8 cellular contexts compared by ENCODE assay signal in the genomic region with DNA sequence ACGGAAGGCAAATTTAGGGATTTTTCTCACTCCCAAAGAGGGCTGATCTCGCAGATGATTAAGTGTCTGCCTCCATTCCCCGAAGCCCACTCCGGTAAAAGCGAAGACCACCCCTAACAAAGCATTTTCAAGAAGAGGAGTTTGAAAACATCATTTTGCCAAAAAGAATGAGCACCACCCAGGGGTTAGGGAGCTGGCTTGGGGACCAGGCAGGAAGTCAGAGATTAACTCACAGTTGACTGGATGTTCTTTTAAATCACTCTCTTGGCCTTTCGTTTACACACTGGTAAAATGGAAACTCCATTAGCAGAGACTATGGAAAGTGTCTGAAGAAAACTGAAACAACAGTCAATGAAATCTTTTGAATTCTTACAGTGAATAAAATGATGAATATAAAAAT.
"Had no signal": no experiment of that assay in that cellular context is flagged by ENCODE, and none has a peak within 500 bp of the region (broad histone marks: within the 10 kb centered on the region; RNA-seq: fewer than 3 reads in every experiment).

No MANE protein-coding gene starts in this region.

- H3K27ac ChIP-seq: epithelial cell of prostate, pancreas, stomach had no signal

- H3K27ac Mint-ChIP-seq: activated CD4-positive, alpha-beta T cell treated with anti-CD3 and anti-CD28 coated beads for 36 hours; activated CD8-positive, alpha-beta T cell treated with anti-CD3 and anti-CD28 coated beads, Interleukin-2, amount 10 ng/mL, durations not matched to agents 7 days and 5 days had no signal

- H3K4me1 ChIP-seq: pancreas, stomach had no signal

- H3K9me3 ChIP-seq: pancreas, stomach had no signal

- H3K36me3 ChIP-seq: pancreas, stomach had no signal

- H3K27me3 ChIP-seq: pancreas had no signal

- DNase-seq: activated CD4-positive, alpha-beta T cell treated with anti-CD3 and anti-CD28 coated beads for 36 hours; activated CD8-positive, alpha-beta memory T cell treated with anti-CD3 and anti-CD28 coated beads, Interleukin-2, amount 50 U/mL, for 48 hours; activated CD8-positive, alpha-beta T cell treated with anti-CD3 and anti-CD28 coated beads, Interleukin-2, amount 10 ng/mL, durations not matched to agents 7 days and 5 days; effector CD4-positive, alpha-beta T cell; mammary epithelial cell; pancreas; stomach had no signal

- H3K4me3 ChIP-seq: pancreas, stomach had no signal

- H3K4me3 Mint-ChIP-seq: activated CD4-positive, alpha-beta T cell treated with anti-CD3 and anti-CD28 coated beads for 36 hours; activated CD8-positive, alpha-beta T cell treated with anti-CD3 and anti-CD28 coated beads, Interleukin-2, amount 10 ng/mL, durations not matched to agents 7 days and 5 days had no signal
